Comparison of ENCODE assay signal across 8 cellular contexts in the genomic region with DNA sequence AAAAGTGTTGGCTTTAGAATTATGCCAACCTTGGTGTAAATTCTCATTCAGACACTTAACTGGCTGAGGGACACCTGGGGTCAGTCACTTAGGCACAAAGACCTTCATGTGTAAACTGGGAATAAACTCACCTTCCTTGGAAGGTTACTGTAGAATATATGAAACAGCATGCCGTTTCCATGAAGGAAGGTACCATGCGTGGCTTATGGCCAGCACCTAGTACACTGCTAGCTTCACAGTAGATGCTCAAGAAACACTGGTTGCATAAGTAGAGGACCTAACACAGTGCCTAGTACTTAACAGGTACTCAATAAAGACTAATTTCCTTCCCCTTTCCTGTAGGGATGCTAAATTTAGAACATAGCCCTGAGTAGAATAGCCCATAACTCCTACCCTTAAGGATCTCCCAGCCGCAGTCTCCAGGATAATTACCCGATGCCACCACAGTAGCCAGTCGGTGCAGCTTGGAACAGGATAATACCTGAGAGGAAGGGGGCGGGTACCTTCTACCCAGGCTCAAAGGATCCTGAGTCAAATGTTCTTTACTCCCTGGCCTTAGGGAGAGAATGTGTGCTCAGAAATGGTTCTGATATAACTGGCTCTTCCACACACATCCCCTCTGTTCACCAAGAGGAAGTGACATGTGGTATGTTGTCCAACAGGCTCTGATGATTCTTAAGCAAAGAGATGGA. TPM values are rescaled to one million over a fixed set of nuclear protein-coding genes. Genes with fewer than 3 reads are reported as not detected.
A peak's percentile ranks its signal among the peaks of the same experiment; 100 is the strongest.
DNase-seq lines count a peak whose midpoint lies in the region; ATAC-seq and TF ChIP-seq lines count a peak whose summit lies in the region.

No MANE protein-coding gene starts in this region.

- H3K4me3 ChIP-seq in kidney epithelial cell (ENCODE audit: low read depth, low read length), result peak overlapping the region; percentile 75
- H3K4me3 ChIP-seq in thymus (ENCODE audit: low read length), result peak overlapping the region; percentile 75

- H3K4me1 ChIP-seq in thymus (ENCODE audit: control insufficient read depth, insufficient read depth, low read length), result peaks cover 31% of the 10 kb centered on the region

- 47% methylated on average over 6 of the region's 6 CpGs for WGBS in thymus

- no peak for TF ChIP-seq CTCF in kidney epithelial cell (IDR thresholded peaks at IDR 0.05; ENCODE audit: insufficient read depth, low read length, poor library complexity, severe bottlenecking)

- H3K36me3 Mint-ChIP-seq in activated CD4-positive, alpha-beta T cell treated with anti-CD3 and anti-CD28 coated beads, Interleukin-2, amount 10 ng/mL, durations not matched to agents 7 days and 5 days (ENCODE audit: low read depth), result peaks cover 74% of the 10 kb centered on the region
- peaks cover 90% of the 10 kb centered on the region for H3K36me3 Mint-ChIP-seq in activated T-helper 17 cell treated with anti-CD3 and anti-CD28 coated beads, Interleukin-2, amount 50 U/mL, for 72 hours (ENCODE audit: low read depth)

- peak overlapping the region; percentile 59 for H3K27ac Mint-ChIP-seq in activated CD4-positive, alpha-beta T cell treated with anti-CD3 and anti-CD28 coated beads, Interleukin-2, amount 10 ng/mL, durations not matched to agents 7 days and 5 days
- peak overlapping the region; percentile 98 for H3K27ac Mint-ChIP-seq in activated T-helper 17 cell treated with anti-CD3 and anti-CD28 coated beads, Interleukin-2, amount 50 U/mL, for 72 hours

- H3K27me3 ChIP-seq in kidney epithelial cell (ENCODE audit: control insufficient read depth, insufficient read depth, low read length), result no peaks in the 10 kb centered on the region
- no peaks in the 10 kb centered on the region for H3K27me3 ChIP-seq in thymus (ENCODE audit: control insufficient read depth, insufficient read depth)

- H3K36me3 ChIP-seq in kidney epithelial cell (ENCODE audit: control insufficient read depth, insufficient read depth, low read length) (peaks cover 8% of the 10 kb centered on the region), thymus (ENCODE audit: control insufficient read depth, insufficient read depth) (peaks cover 27% of the 10 kb centered on the region)

- CTCF ChIA-PET in activated CD4-positive, alpha-beta T cell treated with anti-CD3 and anti-CD28 coated beads, Interleukin-2, amount 10 ng/mL, durations not matched to agents 7 days and 5 days (lab: Charles Lee), result interaction anchor here (0.6 to 6.8 kb wide), 8 partner anchors 13 to 187 kb away, joined by 3 to 219 read pairs (median 4); a partner anchor contains a TSS

- no peak for DNase-seq in activated CD4-positive, alpha-beta T cell treated with anti-CD3 and anti-CD28 coated beads, Interleukin-2, amount 10 ng/mL, durations not matched to agents 7 days and 5 days
- DNase-seq in activated CD4-positive, alpha-beta T cell treated with anti-CD3 and anti-CD28 coated beads for 4 hours, result no peak
- DNase-seq in kidney epithelial cell (ENCODE audit: low read depth) (no peak), NCI-H1436 (lab: John Stamatoyannopoulos, UW) (no peak), occipital lobe (lab: John Stamatoyannopoulos, UW) (no peak)

- POLR2A ChIA-PET in activated CD4-positive, alpha-beta T cell treated with anti-CD3 and anti-CD28 coated beads, Interleukin-2, amount 10 ng/mL, durations not matched to agents 7 days and 5 days (lab: Charles Lee), result interaction anchor here (0.7 kb wide), 1 partner anchor 45 kb away, joined by 5 read pairs; no protein-coding TSS in a partner anchor

- H3K4me1 Mint-ChIP-seq in activated CD4-positive, alpha-beta T cell treated with anti-CD3 and anti-CD28 coated beads, Interleukin-2, amount 10 ng/mL, durations not matched to agents 7 days and 5 days, result peaks cover 65% of the 10 kb centered on the region
- peaks cover 30% of the 10 kb centered on the region for H3K4me1 Mint-ChIP-seq in activated T-helper 17 cell treated with anti-CD3 and anti-CD28 coated beads, Interleukin-2, amount 50 U/mL, for 72 hours

- no peaks in the 10 kb centered on the region for H3K9me3 ChIP-seq in thymus (ENCODE audit: control insufficient read depth)

- ATAC-seq in activated T-helper 17 cell treated with anti-CD3 and anti-CD28 coated beads, Interleukin-2, amount 50 U/mL, for 72 hours (replicated peaks), result no peak
- no peak for ATAC-seq in HG03520 (IDR thresholded peaks at IDR 0.05; ENCODE audit: unreplicated experiment)

- peak overlapping the region; percentile 85 for H3K4me3 Mint-ChIP-seq in activated CD4-positive, alpha-beta T cell treated with anti-CD3 and anti-CD28 coated beads, Interleukin-2, amount 10 ng/mL, durations not matched to agents 7 days and 5 days
- H3K4me3 Mint-ChIP-seq in activated T-helper 17 cell treated with anti-CD3 and anti-CD28 coated beads, Interleukin-2, amount 50 U/mL, for 72 hours, result peak overlapping the region; percentile 95

- H3K9me3 Mint-ChIP-seq in activated CD4-positive, alpha-beta T cell treated with anti-CD3 and anti-CD28 coated beads, Interleukin-2, amount 10 ng/mL, durations not matched to agents 7 days and 5 days, result no peaks in the 10 kb centered on the region
- H3K9me3 Mint-ChIP-seq in activated T-helper 17 cell treated with anti-CD3 and anti-CD28 coated beads, Interleukin-2, amount 50 U/mL, for 72 hours, result no peaks in the 10 kb centered on the region

- peak overlapping the region; percentile 99 for H3K27ac ChIP-seq in thymus (ENCODE audit: low read depth)

- H3K27me3 Mint-ChIP-seq in activated CD4-positive, alpha-beta T cell treated with anti-CD3 and anti-CD28 coated beads, Interleukin-2, amount 10 ng/mL, durations not matched to agents 7 days and 5 days, result no peaks in the 10 kb centered on the region
- no peaks in the 10 kb centered on the region for H3K27me3 Mint-ChIP-seq in activated T-helper 17 cell treated with anti-CD3 and anti-CD28 coated beads, Interleukin-2, amount 50 U/mL, for 72 hours

RNA-seq across cellular contexts. Expression of a gene that starts 3.6 kb away (rescaled TPM):
- 10 to 100 TPM; 57.1 to 58.8 TPM for total RNA-seq in activated CD4-positive, alpha-beta T cell treated with anti-CD3 and anti-CD28 coated beads, Interleukin-2, amount 10 ng/mL, durations not matched to agents 7 days and 5 days
- total RNA-seq in activated T-helper 17 cell treated with anti-CD3 and anti-CD28 coated beads, Interleukin-2, amount 50 U/mL, for 72 hours, result 100 to 1,000 TPM in 1 of 2 donors, 10 to 100 TPM in 1; 86.7 to 134 TPM
- total RNA-seq in kidney epithelial cell (252 and 283 TPM in 2 replicates), occipital lobe (42.6 TPM)
- polyA plus RNA-seq in thymus, result 58.3 TPM

RNA-seq across cellular contexts. Expression of a gene that starts 20.0 kb away (rescaled TPM):
- total RNA-seq in activated CD4-positive, alpha-beta T cell treated with anti-CD3 and anti-CD28 coated beads, Interleukin-2, amount 10 ng/mL, durations not matched to agents 7 days and 5 days, result 100 to 1,000 TPM; 164 to 193 TPM
- 100 to 1,000 TPM; 122 to 142 TPM for total RNA-seq in activated T-helper 17 cell treated with anti-CD3 and anti-CD28 coated beads, Interleukin-2, amount 50 U/mL, for 72 hours
- total RNA-seq in kidney epithelial cell, result 16.0 and 16.1 TPM in 2 replicates
- 8.2 TPM for polyA plus RNA-seq in thymus
- total RNA-seq in occipital lobe, result 5.8 TPM
